In genomic region chr1:18008116-18008515, GRCh38 we compare ENCODE assay signal across 25 cellular contexts.
"Had no signal": no experiment of that assay in that cellular context is flagged by ENCODE, and none has a peak within 500 bp of the region (broad histone marks: within the 10 kb centered on the region; RNA-seq: fewer than 3 reads in every experiment).

No MANE protein-coding gene starts in this region.

- H3K9me3 ChIP-seq: gastrocnemius medialis, left lung, psoas muscle, sigmoid colon, stomach, thoracic aorta, tibial nerve, upper lobe of right lung, uterus had no signal

- H3K4me1 ChIP-seq: gastrocnemius medialis, left lung, psoas muscle, sigmoid colon, stomach, tibial nerve, upper lobe of right lung, uterus had no signal

- H3K4me3 ChIP-seq: gastrocnemius medialis, left lung, neural progenitor cell, psoas muscle, sigmoid colon, stomach, thoracic aorta, tibial nerve, upper lobe of right lung, uterus had no signal

- H3K27me3 ChIP-seq: neural progenitor cell, upper lobe of right lung, uterus had no signal

- H3K36me3 Mint-ChIP-seq: naive thymus-derived CD4-positive, alpha-beta T cell; neural progenitor cell; stimulated activated effector memory CD8-positive, alpha-beta T cell treated with anti-CD3 and anti-CD28 coated beads, Interleukin-12 subunit alpha, Interleukin-12 subunit beta, amount 100 ng/mL, for 72 hours had no signal

- H3K4me1 Mint-ChIP-seq: naive thymus-derived CD4-positive, alpha-beta T cell; nephron; stimulated activated effector memory CD8-positive, alpha-beta T cell treated with anti-CD3 and anti-CD28 coated beads, Interleukin-12 subunit alpha, Interleukin-12 subunit beta, amount 100 ng/mL, for 72 hours had no signal

- H3K27ac Mint-ChIP-seq: endodermal cell; naive thymus-derived CD4-positive, alpha-beta T cell; nephron; neural progenitor cell; stimulated activated effector memory CD8-positive, alpha-beta T cell treated with anti-CD3 and anti-CD28 coated beads, Interleukin-12 subunit alpha, Interleukin-12 subunit beta, amount 100 ng/mL, for 72 hours had no signal

- DNase-seq: effector CD8-positive, alpha-beta T cell; endodermal cell; foreskin fibroblast; head of caudate nucleus; kidney; left lung; mesenchymal stem cell; midbrain; naive thymus-derived CD4-positive, alpha-beta T cell; right cardiac atrium; sigmoid colon; stimulated activated CD4-positive, alpha-beta T cell treated with anti-CD3 and anti-CD28 coated beads, Interleukin-2, amount 100 ng/mL, for 24 hours; stimulated activated CD4-positive, alpha-beta T cell treated with anti-CD3 and anti-CD28 coated beads, Interleukin-4, amount 100 ng/mL, for 24 hours; stimulated activated naive CD4-positive, alpha-beta T cell treated with Interleukin-2 at 50 U/mL for 16 hours; stomach; uterus had no signal

- H3K4me3 Mint-ChIP-seq: endodermal cell; naive thymus-derived CD4-positive, alpha-beta T cell; nephron; neural progenitor cell; stimulated activated effector memory CD8-positive, alpha-beta T cell treated with anti-CD3 and anti-CD28 coated beads, Interleukin-12 subunit alpha, Interleukin-12 subunit beta, amount 100 ng/mL, for 72 hours had no signal

- H3K27ac ChIP-seq: epithelial cell of prostate, gastrocnemius medialis, left lung, neural progenitor cell, psoas muscle, sigmoid colon, stomach, thoracic aorta, tibial nerve, upper lobe of right lung, uterus had no signal

- H3K36me3 ChIP-seq: gastrocnemius medialis, left lung, neural progenitor cell, sigmoid colon, stomach, thoracic aorta, tibial nerve, upper lobe of right lung, uterus had no signal

- H3K9me3 Mint-ChIP-seq: endodermal cell; nephron; neural progenitor cell; stimulated activated effector memory CD8-positive, alpha-beta T cell treated with anti-CD3 and anti-CD28 coated beads, Interleukin-12 subunit alpha, Interleukin-12 subunit beta, amount 100 ng/mL, for 72 hours had no signal
